ENCODE assay signal across 9 cellular contexts in genomic region chr5:109454726-109455505, GRCh38. TPM values are rescaled to one million over a fixed set of nuclear protein-coding genes. Genes with fewer than 3 reads are reported as not detected.
A peak's percentile ranks its signal among the peaks of the same experiment; 100 is the strongest.
DNase-seq lines count a peak whose midpoint lies in the region; ATAC-seq and TF ChIP-seq lines count a peak whose summit lies in the region.
"Had no signal": no experiment of that assay in that cellular context is flagged by ENCODE, and none has a peak within 500 bp of the region (broad histone marks: within the 10 kb centered on the region; RNA-seq: fewer than 3 reads in every experiment).

No MANE protein-coding gene starts in this region.

- peaks cover 54% of the 10 kb centered on the region for H3K4me1 ChIP-seq in adipocyte (ENCODE audit: control insufficient read depth, insufficient read depth, low read length)
- H3K4me1 ChIP-seq in sigmoid colon: peaks cover 0 to 24% (median 20%) of the 10 kb centered on the region in 4 donors

- WGBS in sigmoid colon, 2 donors: 69 to 76% methylated on average over 7 of the region's 7 CpGs

- TF ChIP-seq CTCF in sigmoid colon (IDR thresholded peaks at IDR 0.05): no peak

- H3K9me3 ChIP-seq in adipocyte (ENCODE audit: control insufficient read depth, low read length) (no peaks in the 10 kb centered on the region), sigmoid colon (peaks cover 0 to 5% (median 0%) of the 10 kb centered on the region in 4 donors)
- H3K9me3 ChIP-seq: neutrophil had no signal

- no peak for TF ChIP-seq EP300 in sigmoid colon (IDR thresholded peaks at IDR 0.05)

- H3K27me3 ChIP-seq in adipocyte (replicated peaks; ENCODE audit: control insufficient read depth, insufficient read depth, low read length) (no peaks in the 10 kb centered on the region), sigmoid colon (no peaks in the 10 kb centered on the region)
- H3K27me3 ChIP-seq: neutrophil had no signal

- peak overlapping the region; percentile 65 for H3K4me3 ChIP-seq in adipocyte (ENCODE audit: low read length)
- H3K4me3 ChIP-seq in sigmoid colon: no peak overlapping the region

- ATAC-seq in left cardiac atrium (peak; percentile 66 to 73), GM18858 (IDR thresholded peaks at IDR 0.05; ENCODE audit: unreplicated experiment) (no peak), GM18870 (IDR thresholded peaks at IDR 0.05; ENCODE audit: unreplicated experiment) (no peak)

- H3K36me3 ChIP-seq in adipocyte (ENCODE audit: control insufficient read depth, insufficient read depth, low read length, severe bottlenecking): no peaks in the 10 kb centered on the region
- no peaks in the 10 kb centered on the region for H3K36me3 ChIP-seq in sigmoid colon
- H3K36me3 ChIP-seq: neutrophil had no signal

- intact Hi-C loops in left cardiac atrium (cut with DNase I) (no loop called here), sigmoid colon (cut with DNase I) (no loop called here)

- no peak for TF ChIP-seq POLR2A in sigmoid colon (IDR thresholded peaks at IDR 0.05)

- peak overlapping the region; percentile 54 for H3K9ac ChIP-seq in adipocyte (ENCODE audit: low read length)

- H3K27ac ChIP-seq in sigmoid colon: peak overlapping the region; percentile 36 to 74 (median 72)
- H3K27ac ChIP-seq: neutrophil had no signal

- DNase-seq in EL (peak; percentile 64), adipocyte (ENCODE audit: low read depth) (peak; percentile 27), left cardiac atrium (no peak), sigmoid colon (no peak), nucleus accumbens (lab: John Stamatoyannopoulos, UW) (no peak), NCI-H2107 (lab: John Stamatoyannopoulos, UW) (no peak)

RNA-seq across cellular contexts. Expression of gene PJA2, which starts 45.1 kb away (rescaled TPM):
- total RNA-seq in left cardiac atrium (10 to 100 TPM; 72.8 to 94.8 TPM), sigmoid colon (100 to 1,000 TPM; 163 to 213 (median 171) TPM)
- polyA plus RNA-seq in sigmoid colon: 10 to 100 TPM; 35.4 to 40.6 (median 39.0) TPM

Comparison
In these comparisons a context has a peak if more than half of its experiments do, and no peak if none do; other contexts are left out.
1. DNase-seq: peak in EL (single experiment) and adipocyte (single experiment); none in left cardiac atrium (single experiment), sigmoid colon (single experiment), nucleus accumbens (0 of 56) and NCI-H2107 (single experiment).
2. ATAC-seq: peak in left cardiac atrium (2 of 2); none in GM18858 (single experiment) and GM18870 (single experiment).